Comparison of ENCODE assay signal across 11 cellular contexts in genomic region chr13:106156468-106156867, GRCh38.
DNase-seq lines count a peak whose midpoint lies in the region; ATAC-seq, FAIRE-seq and TF ChIP-seq lines count a peak whose summit lies in the region.
"Had no signal": no experiment of that assay in that cellular context is flagged by ENCODE, and none has a peak within 500 bp of the region (broad histone marks: within the 10 kb centered on the region; RNA-seq: fewer than 3 reads in every experiment).

No MANE protein-coding gene starts in this region.

- no peaks in the 10 kb centered on the region for H3K9me2 ChIP-seq in hepatocyte (replicated peaks; ENCODE audit: insufficient read depth)

- H3K4me3 Mint-ChIP-seq in type B pancreatic cell = no peak overlapping the region

- 80% methylated on average over 4 of the region's 4 CpGs for WGBS in hepatocyte (ENCODE audit: low lambda C conversion rate, missing lambda C conversion rate)

- peak overlapping the region; percentile 28 for H3K27ac ChIP-seq in hepatocyte
- H3K27ac ChIP-seq: HL-60 had no signal

- intact Hi-C loops in Right ventricle myocardium superior (cut with DNase I) = no loop called here

- DNase-seq in HFF-Myc (ENCODE audit: extremely low read depth, low read depth) (peak; percentile 86), amniotic epithelial cell (ENCODE audit: low read depth) (peak; percentile 99), hepatocyte (ENCODE audit: low spot score) (peak; percentile 49), urothelium cell line (ENCODE audit: low spot score) (peak; percentile 42), GM12892 (ENCODE audit: insufficient read length) (no peak), Right ventricle myocardium superior (no peak), type B pancreatic cell (ENCODE audit: extremely low spot score, unreplicated experiment) (no peak)
- DNase-seq: activated CD8-positive, alpha-beta memory T cell treated with anti-CD3 and anti-CD28 coated beads, Interleukin-2, amount 50 U/mL, for 48 hours; NCI-H1417 treated with DMSO at 0.1 percent for 48 hours had no signal

- TF ChIP-seq POLR2A in GM12892 (IDR thresholded peaks at IDR 0.05; ENCODE audit: low read depth, low read length) = no peak

- H3K27me3 ChIP-seq in hepatocyte = no peaks in the 10 kb centered on the region

- FAIRE-seq in urothelium cell line (lab: Jason Lieb, UNC) = no peak
- FAIRE-seq in GM12892 (lab: Jason Lieb, UNC) = no peak
- FAIRE-seq: G401.6 had no signal

- H3K4me3 ChIP-seq in HFF-Myc (replicated peaks; ENCODE audit: low read depth, low read length) (no peak overlapping the region), hepatocyte (no peak overlapping the region)

- H3K9me3 ChIP-seq in hepatocyte (ENCODE audit: low read depth) = no peaks in the 10 kb centered on the region

- H3K36me3 ChIP-seq in hepatocyte (replicated peaks; ENCODE audit: insufficient read depth, low read depth) = no peaks in the 10 kb centered on the region

- peaks cover 6% of the 10 kb centered on the region for H3K4me1 Mint-ChIP-seq in type B pancreatic cell (ENCODE audit: unreplicated experiment)

- peaks cover 5% of the 10 kb centered on the region for H3K4me1 ChIP-seq in hepatocyte (ENCODE audit: insufficient read depth)

- no peak overlapping the region for H3K4me2 ChIP-seq in hepatocyte

- ATAC-seq in Right ventricle myocardium superior (ENCODE audit: poor library complexity) = no peak

- H3K27me3 Mint-ChIP-seq in type B pancreatic cell = peaks cover 4% of the 10 kb centered on the region

- no peak overlapping the region for H2AFZ ChIP-seq in hepatocyte

- H3K36me3 Mint-ChIP-seq in type B pancreatic cell = no peaks in the 10 kb centered on the region

- H4K20me1 ChIP-seq in hepatocyte (ENCODE audit: insufficient read depth, poor library complexity, severe bottlenecking) = no peaks in the 10 kb centered on the region

- no peaks in the 10 kb centered on the region for H3K9me3 Mint-ChIP-seq in type B pancreatic cell

- no peaks in the 10 kb centered on the region for H3K79me2 ChIP-seq in hepatocyte

- H3K27ac Mint-ChIP-seq in type B pancreatic cell = no peak overlapping the region

- TF ChIP-seq CTCF in HFF-Myc (IDR thresholded peaks at IDR 0.05; ENCODE audit: low read depth, low read length, missing control alignments) (no peak), hepatocyte (IDR thresholded peaks at IDR 0.05; ENCODE audit: poor library complexity) (no peak), type B pancreatic cell (conservative IDR thresholded peaks at IDR 0.05) (no peak)

Comparison
In these comparisons a context has a peak if more than half of its experiments do, and no peak if none do; other contexts are left out.
1. DNase-seq: peak in HFF-Myc (single experiment), amniotic epithelial cell (single experiment), hepatocyte (single experiment) and urothelium cell line (single experiment); none in GM12892 (single experiment), Right ventricle myocardium superior (single experiment) and type B pancreatic cell (single experiment).